Comparison of ENCODE assay signal across 9 cellular contexts in genomic region chr4:16443504-16444088, GRCh38.
DNase-seq lines count a peak whose midpoint lies in the region; ATAC-seq and TF ChIP-seq lines count a peak whose summit lies in the region.
"Had no signal": no experiment of that assay in that cellular context is flagged by ENCODE, and none has a peak within 500 bp of the region (broad histone marks: within the 10 kb centered on the region; RNA-seq: fewer than 3 reads in every experiment).

No MANE protein-coding gene starts in this region.

- H3K36me3 ChIP-seq in vagina, result no peaks in the 10 kb centered on the region

- no peaks in the 10 kb centered on the region for H3K9me3 ChIP-seq in vagina
- no peaks in the 10 kb centered on the region for H3K9me3 ChIP-seq in T-helper 17 cell (ENCODE audit: control insufficient read depth, low read length, poor library complexity, severe bottlenecking)

- peaks cover 3% of the 10 kb centered on the region for H3K9me3 Mint-ChIP-seq in WTC11

- no peak overlapping the region for H3K27ac Mint-ChIP-seq in WTC11
- no peak overlapping the region for H3K27ac Mint-ChIP-seq in T-helper 17 cell

- DNase-seq in D341Med (ENCODE audit: low spot score), result peak; percentile 49
- peak; percentile 8 for DNase-seq in GM19240 (ENCODE audit: insufficient read length, low spot score)
- DNase-seq in HPDE6-E6E7 (ENCODE audit: extremely low spot score), result peak; percentile 11
- no peak for DNase-seq in WTC11 (ENCODE audit: low spot score)
- DNase-seq in iris pigment epithelial cell (ENCODE audit: low read depth), result peak; percentile 52
- no peak for DNase-seq in vagina (ENCODE audit: extremely low spot score in 2 of 2)
- DNase-seq in T-helper 17 cell, result no peak
- DNase-seq in ecto neural progenitor cell (ENCODE audit: low spot score), result no peak
- DNase-seq: right cardiac atrium had no signal

- no peaks in the 10 kb centered on the region for H3K27me3 ChIP-seq in vagina

- CTCF ChIA-PET in WTC11 (lab: Charles Lee), result interaction anchor here (0.8 to 1.4 kb wide), 6 partner anchors 12 to 165 kb away, joined by 3 to 6 read pairs (median 4); no protein-coding TSS in a partner anchor

- H3K36me3 Mint-ChIP-seq in WTC11 (no peaks in the 10 kb centered on the region), T-helper 17 cell (ENCODE audit: low read depth) (no peaks in the 10 kb centered on the region)

- H3K4me1 Mint-ChIP-seq in WTC11, result peaks cover 6% of the 10 kb centered on the region
- no peaks in the 10 kb centered on the region for H3K4me1 Mint-ChIP-seq in T-helper 17 cell

- no peaks in the 10 kb centered on the region for H3K4me1 ChIP-seq in vagina

- peaks cover 54% of the 10 kb centered on the region for H3K27me3 Mint-ChIP-seq in WTC11 (ENCODE audit: low read depth)
- H3K27me3 Mint-ChIP-seq in T-helper 17 cell, result peaks cover 6% of the 10 kb centered on the region

- no peak overlapping the region for H3K4me3 Mint-ChIP-seq in WTC11
- no peak overlapping the region for H3K4me3 Mint-ChIP-seq in T-helper 17 cell

- POLR2A ChIA-PET in WTC11 (lab: Charles Lee), result no interaction called here

- ATAC-seq in WTC11, result peak; percentile 52; the same call in 1 of the 2 replicates
- no peak for ATAC-seq in T-helper 17 cell

- intact Hi-C loops in vagina (cut with DNase I), result no loop called here

- no peak for TF ChIP-seq POLR2A in vagina (IDR thresholded peaks at IDR 0.05)

- TF ChIP-seq CTCF in WTC11 (IDR thresholded peaks at IDR 0.05), result peak; percentile 52; the same call in 1 of the 2 replicates
- TF ChIP-seq CTCF in vagina (IDR thresholded peaks at IDR 0.05), result peak in 2 of 3 experiments; percentile 3 to 44

- H3K4me3 ChIP-seq in vagina, result no peak overlapping the region

- no peak overlapping the region for H3K27ac ChIP-seq in vagina

TF ChIP-seq in WTC11, 78 proteins besides CTCF, POLR2A, EP300 and RAD21:
- TF ChIP-seq RORB (CRISPR knock-in tag; IDR thresholded peaks at IDR 0.05) (no peak), EMX1 (CRISPR knock-in tag; IDR thresholded peaks at IDR 0.05) (no peak), STAT6 (CRISPR knock-in tag; conservative IDR thresholded peaks at IDR 0.05; ENCODE audit: low read depth) (no peak), ZSCAN18 (CRISPR knock-in tag; IDR thresholded peaks at IDR 0.05) (no peak), IRF1 (CRISPR knock-in tag; IDR thresholded peaks at IDR 0.05) (no peak), KAT7 (CRISPR knock-in tag; IDR thresholded peaks at IDR 0.05; ENCODE audit: borderline replicate concordance) (no peak), NR3C1 (CRISPR knock-in tag; conservative IDR thresholded peaks at IDR 0.05; ENCODE audit: low read depth) (no peak)
TF ChIP-seq in WTC11: peak in this region for 0.

Comparison
In these comparisons a context has a peak if more than half of its experiments do, and no peak if none do; other contexts are left out.
1. DNase-seq: peak in D341Med (single experiment), GM19240 (single experiment), HPDE6-E6E7 (single experiment) and iris pigment epithelial cell (single experiment); none in WTC11 (single experiment), vagina (0 of 2), T-helper 17 cell (0 of 3) and ecto neural progenitor cell (single experiment).